24 cellular contexts compared by ENCODE assay signal in the genomic region with DNA sequence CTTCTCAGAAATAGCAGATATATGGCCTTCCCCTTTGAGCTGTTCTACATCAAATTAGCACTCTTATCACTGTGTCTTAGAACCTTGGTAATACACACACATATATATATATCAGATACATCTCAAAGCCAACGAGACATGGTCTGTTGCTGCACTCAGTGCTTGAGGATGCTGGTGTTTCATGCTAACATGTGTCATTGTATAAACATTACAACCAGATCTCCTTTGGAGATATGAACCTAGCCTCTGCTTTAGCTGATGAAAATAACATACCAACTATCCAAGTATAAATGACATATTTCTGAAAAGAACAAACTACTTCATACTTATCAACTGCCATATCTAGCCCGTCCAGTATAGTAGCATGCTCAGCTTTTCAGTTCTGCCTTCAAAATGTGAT.
"Had no signal": no experiment of that assay in that cellular context is flagged by ENCODE, and none has a peak within 500 bp of the region (broad histone marks: within the 10 kb centered on the region; RNA-seq: fewer than 3 reads in every experiment).

No MANE protein-coding gene starts in this region.

- H3K36me3 ChIP-seq: MG63, Peyer's patch, SJSA1 had no signal

- H3K9me3 ChIP-seq: MG63, Peyer's patch, SJSA1 had no signal

- H3K27ac ChIP-seq: Peyer's patch, SJSA1, SK-N-MC had no signal

- DNase-seq: Kasumi-1, KG1, MG63, NCI-H1048, NCI-H1417, NCI-H1436, NCI-H146, NCI-H1694 treated with DMSO at 0.1 percent for 48 hours, NCI-H187 treated with DMSO at 0.1 percent for 48 hours, NCI-H2081, NCI-H2171 treated with DMSO at 0.1 percent for 48 hours, NCI-H345, NCI-H446, NCI-H510A treated with DMSO at 0.1 percent for 48 hours, NCI-H524 treated with DMSO at 0.1 percent for 48 hours, NCI-H526 treated with DMSO at 0.1 percent for 48 hours, NCI-H774, Peyer's patch, Right ventricle myocardium superior, RPMI8226, SHP77 treated with DMSO at 0.1 percent for 48 hours had no signal

- H3K4me1 ChIP-seq: Peyer's patch, SJSA1 had no signal

- ATAC-seq: K562 had no signal

- H3K27me3 ChIP-seq: MG63, Peyer's patch had no signal

- H3K4me3 ChIP-seq: K562, MG63, Peyer's patch, SJSA1, SK-N-MC had no signal
